Comparison of ENCODE assay signal across 3 cellular contexts in genomic region chr16:8803733-8804132, GRCh38. TPM values are rescaled to one million over a fixed set of nuclear protein-coding genes. Genes with fewer than 3 reads are reported as not detected.
DNase-seq lines count a peak whose midpoint lies in the region; ATAC-seq, FAIRE-seq and TF ChIP-seq lines count a peak whose summit lies in the region.
"Not testable (repeated sequence)": the region's sequence is repeated elsewhere in the genome, so short reads cannot be mapped to it uniquely, and the experiment has no call there.

No MANE protein-coding gene starts in this region.

- ATAC-seq in K562, HepG2: not testable (repeated sequence)

- H3K4me2 ChIP-seq in K562 (ENCODE audit: insufficient read depth, low read length); HepG2 (ENCODE audit: low read depth, low read length): not testable (repeated sequence)

- POLR2A ChIA-PET in activated CD4-positive, alpha-beta memory T cell treated with anti-CD3 and anti-CD28 coated beads, Interleukin-2, amount 10 ng/mL, durations not matched to agents 7 days and 5 days (lab: Charles Lee) = interaction anchor here (1.1 kb wide), 1 partner anchor 13 kb away, joined by 4 read pairs; no protein-coding TSS in a partner anchor
- POLR2A ChIA-PET in K562 (lab: Yijun Ruan, JAX) (interaction anchor here (0.7 to 1.0 kb wide), 2 partner anchors 72 to 95 kb away, joined by 3 read pairs; no protein-coding TSS in a partner anchor), HepG2 (lab: Yijun Ruan, JAX) (interaction anchor here (0.7 kb wide), 1 partner anchor 47 kb away, joined by 3 read pairs; no protein-coding TSS in a partner anchor)

- H3K4me3 ChIP-seq in K562; HepG2 (replicated peaks in 1 of 3; ENCODE audit: insufficient read depth in 1 of 3, low read depth in 2 of 3, low read length in 3 of 3): not testable (repeated sequence)

- H3K27ac ChIP-seq in K562 (ENCODE audit: extremely low read depth, low read depth, low read length); HepG2 (ENCODE audit: extremely low read length, insufficient read depth, low read length): not testable (repeated sequence)

- H3K9me3 ChIP-seq in K562 (replicated peaks; ENCODE audit: control insufficient read depth, insufficient read depth, low read depth, low read length); HepG2 (ENCODE audit: low read length): not testable (repeated sequence)

- H3K36me3 Mint-ChIP-seq in activated CD4-positive, alpha-beta memory T cell treated with anti-CD3 and anti-CD28 coated beads, Interleukin-2, amount 10 ng/mL, durations not matched to agents 7 days and 5 days (ENCODE audit: low read depth) = peaks cover 62% of the 10 kb centered on the region

- peaks cover 48% of the 10 kb centered on the region for H3K79me2 ChIP-seq in K562 (ENCODE audit: control insufficient read depth, insufficient read depth, low read length)
- H3K79me2 ChIP-seq in HepG2 (ENCODE audit: insufficient read depth, low read length) = peaks cover 57% of the 10 kb centered on the region

- not testable (repeated sequence) for H3K4me1 ChIP-seq in K562 (replicated peaks in 1 of 2; ENCODE audit: control insufficient read depth in 2 of 2, insufficient read depth in 2 of 2, low read length in 2 of 2)
- peaks cover 27% of the 10 kb centered on the region for H3K4me1 ChIP-seq in HepG2 (ENCODE audit: insufficient read depth, low read length)

- CTCF ChIA-PET in activated CD4-positive, alpha-beta memory T cell treated with anti-CD3 and anti-CD28 coated beads, Interleukin-2, amount 10 ng/mL, durations not matched to agents 7 days and 5 days (lab: Charles Lee); K562 (lab: Yijun Ruan, JAX; ENCODE audit: low intra/inter-chr PET ratio); HepG2 (lab: Yijun Ruan, JAX; ENCODE audit: low intra/inter-chr PET ratio, low total read pairs): not testable (repeated sequence)

- H3K9me1 ChIP-seq in K562 (ENCODE audit: control insufficient read depth, insufficient read depth, low read length) = not testable (repeated sequence)

- H3K27me3 ChIP-seq in K562 (ENCODE audit: control insufficient read depth in 2 of 2, insufficient read depth in 2 of 2, low read length in 2 of 2); HepG2 (ENCODE audit: control insufficient read depth in 1 of 2, insufficient read depth in 2 of 2, low read length in 2 of 2): not testable (repeated sequence)

- not testable (repeated sequence) for H3K9me3 Mint-ChIP-seq in activated CD4-positive, alpha-beta memory T cell treated with anti-CD3 and anti-CD28 coated beads, Interleukin-2, amount 10 ng/mL, durations not matched to agents 7 days and 5 days

- not testable (repeated sequence) for H3K4me3 Mint-ChIP-seq in activated CD4-positive, alpha-beta memory T cell treated with anti-CD3 and anti-CD28 coated beads, Interleukin-2, amount 10 ng/mL, durations not matched to agents 7 days and 5 days

- H3K36me3 ChIP-seq in K562 (ENCODE audit: control insufficient read depth, insufficient read depth, low read length) (peaks cover 98% of the 10 kb centered on the region), HepG2 (replicated peaks in 1 of 2; ENCODE audit: control insufficient read depth in 1 of 2, insufficient read depth in 2 of 2, low read length in 2 of 2) (peaks cover 41 to 79% of the 10 kb centered on the region in 2 experiments)

- H4K20me1 ChIP-seq in K562 (replicated peaks; ENCODE audit: control insufficient read depth, insufficient read depth, low read length) = not testable (repeated sequence)
- H4K20me1 ChIP-seq in HepG2 (ENCODE audit: insufficient read depth, low read length) = peaks cover 15% of the 10 kb centered on the region

- not testable (repeated sequence) for H3K9ac ChIP-seq in K562 (ENCODE audit: insufficient read depth in 1 of 2, low read depth in 2 of 2, low read length in 2 of 2); HepG2 (ENCODE audit: insufficient read depth, low read depth, low read length)

- not testable (repeated sequence) for TF ChIP-seq EP300 in K562 (IDR thresholded peaks at IDR 0.05; ENCODE audit: low read length); HepG2 (IDR thresholded peaks at IDR 0.05; ENCODE audit: low read depth in 2 of 2, low read length in 2 of 2); HepG2 (CRISPR knock-in tag; IDR thresholded peaks at IDR 0.05; ENCODE audit: borderline replicate concordance)

- FAIRE-seq in K562 (lab: Jason Lieb, UNC); HepG2 (lab: Jason Lieb, UNC): not testable (repeated sequence)

- not testable (repeated sequence) for TF ChIP-seq RAD21 in K562 (CRISPR knock-in tag; conservative IDR thresholded peaks at IDR 0.05 in 1 of 2, IDR thresholded peaks at IDR 0.05 in 1 of 2); HepG2 (CRISPR knock-in tag; IDR thresholded peaks at IDR 0.05)

- not testable (repeated sequence) for BruUV-seq in K562 (replicated peaks; lab: Mats Ljungman, UMichigan); HepG2 (replicated peaks; lab: Mats Ljungman, UMichigan)

- not testable (repeated sequence) for H2AFZ ChIP-seq in K562 (ENCODE audit: low read depth, low read length); HepG2 (ENCODE audit: low read length)

- not testable (repeated sequence) for DNase-seq in activated CD4-positive, alpha-beta memory T cell treated with anti-CD3 and anti-CD28 coated beads, Interleukin-2, amount 10 ng/mL, durations not matched to agents 7 days and 5 days; K562 (ENCODE audit: extremely low read depth in 1 of 4, low spot score in 3 of 4); HepG2 (ENCODE audit: low spot score)

- peaks cover 20% of the 10 kb centered on the region for H3K4me1 Mint-ChIP-seq in activated CD4-positive, alpha-beta memory T cell treated with anti-CD3 and anti-CD28 coated beads, Interleukin-2, amount 10 ng/mL, durations not matched to agents 7 days and 5 days

- not testable (repeated sequence) for H3K27me3 Mint-ChIP-seq in activated CD4-positive, alpha-beta memory T cell treated with anti-CD3 and anti-CD28 coated beads, Interleukin-2, amount 10 ng/mL, durations not matched to agents 7 days and 5 days

- not testable (repeated sequence) for TF ChIP-seq CTCF in K562 (IDR thresholded peaks at IDR 0.05 in 2 of 3, conservative IDR thresholded peaks at IDR 0.05 in 1 of 3; ENCODE audit: insufficient read depth in 2 of 3, low read depth in 1 of 3, low read length in 3 of 3); HepG2 (CRISPR knock-in tag; IDR thresholded peaks at IDR 0.05)

- WGBS in K562 (ENCODE audit: insufficient coverage, low coverage, missing lambda C conversion rate) = 92% methylated on average over 11 of the region's 12 CpGs
- 97% methylated on average over 12 of the region's 12 CpGs for WGBS in HepG2 (ENCODE audit: low lambda C conversion rate)

- peak overlapping the region; percentile 35 for H3K27ac Mint-ChIP-seq in activated CD4-positive, alpha-beta memory T cell treated with anti-CD3 and anti-CD28 coated beads, Interleukin-2, amount 10 ng/mL, durations not matched to agents 7 days and 5 days

- TF ChIP-seq POLR2A in K562 (conservative IDR thresholded peaks at IDR 0.05); HepG2 (IDR thresholded peaks at IDR 0.05; ENCODE audit: insufficient read depth in 1 of 2, low read depth in 2 of 2, low read length in 2 of 2): not testable (repeated sequence)

- intact Hi-C loops in K562 (cut with micrococcal nuclease); HepG2 (cut with micrococcal nuclease; ENCODE audit: unreplicated experiment): not testable (repeated sequence)

- in situ Hi-C loops in K562 (cut with MboI); HepG2 (cut with HindIII; ENCODE audit: extremely low pct_ligation_motif_present, low pct_unique_long_range_greater_than_20kb): not testable (repeated sequence)

RNA-seq across cellular contexts. Expression of gene PMM2, which starts 6.1 kb away (rescaled TPM):
- 10 to 100 TPM; 41.7 to 41.8 TPM for total RNA-seq in activated CD4-positive, alpha-beta memory T cell treated with anti-CD3 and anti-CD28 coated beads, Interleukin-2, amount 10 ng/mL, durations not matched to agents 7 days and 5 days
- total RNA-seq in K562 (2011; cell fraction: chromatin; rRNA removed; ENCODE audit: low replicate concordance) = 104 and 130 TPM in 2 replicates
- 64.9 and 66.9 TPM in 2 replicates for total RNA-seq in K562 (2011; cell fraction: nucleolus; rRNA removed)
- total RNA-seq in K562 (2011; cell fraction: nucleoplasm; rRNA removed) = 106 and 149 TPM in 2 replicates
- 17.8 and 30.4 TPM in 2 replicates for total RNA-seq in K562 (2014; rRNA removed)
- total RNA-seq in K562 (2014; rRNA removed; fragmentation: Illumina TruSeq; extraction: Trizol) = 29.8 and 33.9 TPM in 2 replicates
- total RNA-seq in K562 (2015; rRNA removed; fragmentation: Illumina TruSeq; extraction: Trizol) = 37.6 and 42.7 TPM in 2 replicates
- total RNA-seq in K562 (2021) = 28.9 and 32.0 TPM in 2 replicates
- 16.3 and 21.1 TPM in 2 replicates for polyA plus RNA-seq in K562 (2011; rRNA removed)
- polyA plus RNA-seq in K562 (2011; cell fraction: cytosol; rRNA removed) = 11.9 and 14.4 TPM in 2 replicates
- 24.1 and 29.4 TPM in 2 replicates for polyA plus RNA-seq in K562 (2011; cell fraction: nucleus; rRNA removed)
- 20.8 and 23.0 TPM in 2 replicates for polyA plus RNA-seq in K562 (2012)
- polyA plus RNA-seq in K562 (2014; fragmentation: Illumina TruSeq; extraction: Trizol) = 27.2 and 34.0 TPM in 2 replicates
- 1 to 10 TPM; 5.6 to 7.8 TPM for polyA plus RNA-seq in K562 (2014; fragmentation: Nextera tagmentation; extraction: Ambion mirVana)
- 25.9 and 27.1 TPM in 2 replicates for polyA plus RNA-seq in K562 (2014; rRNA removed)
- 18.4 and 27.8 TPM in 2 replicates for polyA minus RNA-seq in K562 (2011; rRNA and poly(A)+ RNA removed)
- 10.2 and 16.6 TPM in 2 replicates for polyA minus RNA-seq in K562 (2011; cell fraction: cytosol; rRNA and poly(A)+ RNA removed)
- polyA minus RNA-seq in K562 (2011; cell fraction: nucleus; rRNA and poly(A)+ RNA removed) = 22.2 and 42.1 TPM in 2 replicates
- 93.7 and 100 TPM in 2 replicates for total RNA-seq in HepG2 (2016; rRNA removed; fragmentation: Illumina TruSeq; extraction: Trizol)
- total RNA-seq in HepG2 (2016; cell fraction: cytosol; rRNA removed; fragmentation: Illumina TruSeq; extraction: Trizol; ENCODE audit: low read depth) = 13.5 and 14.5 TPM in 2 replicates
- 86.4 and 94.6 TPM in 2 replicates for total RNA-seq in HepG2 (2016; cell fraction: insoluble cytoplasmic fraction; rRNA removed; fragmentation: Illumina TruSeq; extraction: Trizol)
- total RNA-seq in HepG2 (2016; cell fraction: membrane; rRNA removed; fragmentation: Illumina TruSeq; extraction: Trizol) = 34.1 and 38.1 TPM in 2 replicates
- total RNA-seq in HepG2 (2016; cell fraction: nucleus; rRNA removed; fragmentation: Illumina TruSeq; extraction: Trizol) = 95.2 and 107 TPM in 2 replicates
- 50.5 and 52.2 TPM in 2 replicates for polyA plus RNA-seq in HepG2 (2011; rRNA removed)
- polyA plus RNA-seq in HepG2 (2011; cell fraction: cytosol; rRNA removed) = 38.6 and 40.1 TPM in 2 replicates
- 58.3 and 59.2 TPM in 2 replicates for polyA plus RNA-seq in HepG2 (2011; cell fraction: nucleus; rRNA removed)
- 46.5 and 55.2 TPM in 2 replicates for polyA plus RNA-seq in HepG2 (2012)
- 9.4 and 10.2 TPM in 2 replicates for polyA plus RNA-seq in HepG2 (2016; cell fraction: cytosol; fragmentation: Illumina TruSeq; extraction: Trizol; ENCODE audit: low read depth)
- 85.4 and 97.6 TPM in 2 replicates for polyA plus RNA-seq in HepG2 (2016; cell fraction: insoluble cytoplasmic fraction; fragmentation: Illumina TruSeq; extraction: Trizol; ENCODE audit: low read depth)
- polyA plus RNA-seq in HepG2 (2016; cell fraction: membrane; fragmentation: Illumina TruSeq; extraction: Trizol; ENCODE audit: low read depth) = 26.6 and 29.3 TPM in 2 replicates
- 91.3 and 91.5 TPM in 2 replicates for polyA plus RNA-seq in HepG2 (2016; cell fraction: nucleus; fragmentation: Illumina TruSeq; extraction: Trizol; ENCODE audit: insufficient read depth, low read depth)
- polyA minus RNA-seq in HepG2 (2011; rRNA and poly(A)+ RNA removed; ENCODE audit: low replicate concordance) = 21.7 and 40.5 TPM in 2 replicates
- 18.1 and 22.2 TPM in 2 replicates for polyA minus RNA-seq in HepG2 (2011; cell fraction: cytosol; rRNA and poly(A)+ RNA removed)
- 126 and 133 TPM in 2 replicates for polyA minus RNA-seq in HepG2 (2011; cell fraction: nucleus; rRNA and poly(A)+ RNA removed)

RNA-seq across cellular contexts. Expression of gene TMEM186, which starts 6.3 kb away (rescaled TPM):
- total RNA-seq in activated CD4-positive, alpha-beta memory T cell treated with anti-CD3 and anti-CD28 coated beads, Interleukin-2, amount 10 ng/mL, durations not matched to agents 7 days and 5 days = 10 to 100 TPM; 12.2 to 12.6 TPM
- total RNA-seq in K562 (2011; cell fraction: chromatin; rRNA removed; ENCODE audit: low replicate concordance) = 12.4 and 19.3 TPM in 2 replicates
- 17.0 and 19.2 TPM in 2 replicates for total RNA-seq in K562 (2011; cell fraction: nucleolus; rRNA removed)
- 21.9 and 24.2 TPM in 2 replicates for total RNA-seq in K562 (2011; cell fraction: nucleoplasm; rRNA removed)
- total RNA-seq in K562 (2014; rRNA removed) = 10.1 and 11.2 TPM in 2 replicates
- total RNA-seq in K562 (2014; rRNA removed; fragmentation: Illumina TruSeq; extraction: Trizol) = 13.1 and 15.4 TPM in 2 replicates
- 10.1 and 11.0 TPM in 2 replicates for total RNA-seq in K562 (2015; rRNA removed; fragmentation: Illumina TruSeq; extraction: Trizol)
- total RNA-seq in K562 (2021) = 17.8 TPM in 2 replicates
- 14.9 and 16.4 TPM in 2 replicates for polyA plus RNA-seq in K562 (2011; rRNA removed)
- polyA plus RNA-seq in K562 (2011; cell fraction: cytosol; rRNA removed) = 15.7 and 17.1 TPM in 2 replicates
- polyA plus RNA-seq in K562 (2011; cell fraction: nucleus; rRNA removed) = 14.9 and 17.5 TPM in 2 replicates
- polyA plus RNA-seq in K562 (2012) = 15.0 and 20.4 TPM in 2 replicates
- 16.2 and 19.7 TPM in 2 replicates for polyA plus RNA-seq in K562 (2014; fragmentation: Illumina TruSeq; extraction: Trizol)
- polyA plus RNA-seq in K562 (2014; fragmentation: Nextera tagmentation; extraction: Ambion mirVana) = 10 to 100 TPM; 27.3 to 33.4 TPM
- polyA plus RNA-seq in K562 (2014; rRNA removed) = 17.3 and 18.5 TPM in 2 replicates
- 12.7 and 13.4 TPM in 2 replicates for polyA minus RNA-seq in K562 (2011; rRNA and poly(A)+ RNA removed)
- 4.6 and 4.8 TPM in 2 replicates for polyA minus RNA-seq in K562 (2011; cell fraction: cytosol; rRNA and poly(A)+ RNA removed)
- polyA minus RNA-seq in K562 (2011; cell fraction: nucleus; rRNA and poly(A)+ RNA removed) = 4.3 and 8.0 TPM in 2 replicates
- total RNA-seq in HepG2 (2016; rRNA removed; fragmentation: Illumina TruSeq; extraction: Trizol) = 19.2 and 19.3 TPM in 2 replicates
- 4.9 and 5.3 TPM in 2 replicates for total RNA-seq in HepG2 (2016; cell fraction: cytosol; rRNA removed; fragmentation: Illumina TruSeq; extraction: Trizol; ENCODE audit: low read depth)
- 18.1 and 21.2 TPM in 2 replicates for total RNA-seq in HepG2 (2016; cell fraction: insoluble cytoplasmic fraction; rRNA removed; fragmentation: Illumina TruSeq; extraction: Trizol)
- 9.4 TPM in 2 replicates for total RNA-seq in HepG2 (2016; cell fraction: membrane; rRNA removed; fragmentation: Illumina TruSeq; extraction: Trizol)
- total RNA-seq in HepG2 (2016; cell fraction: nucleus; rRNA removed; fragmentation: Illumina TruSeq; extraction: Trizol) = 10.8 and 14.1 TPM in 2 replicates
- 16.2 and 16.6 TPM in 2 replicates for polyA plus RNA-seq in HepG2 (2011; rRNA removed)
- 17.9 and 19.7 TPM in 2 replicates for polyA plus RNA-seq in HepG2 (2011; cell fraction: cytosol; rRNA removed)
- polyA plus RNA-seq in HepG2 (2011; cell fraction: nucleus; rRNA removed) = 7.4 and 11.7 TPM in 2 replicates
- 19.9 and 20.0 TPM in 2 replicates for polyA plus RNA-seq in HepG2 (2012)
- polyA plus RNA-seq in HepG2 (2016; cell fraction: cytosol; fragmentation: Illumina TruSeq; extraction: Trizol; ENCODE audit: low read depth) = 4.0 and 4.6 TPM in 2 replicates
- 23.9 and 26.4 TPM in 2 replicates for polyA plus RNA-seq in HepG2 (2016; cell fraction: insoluble cytoplasmic fraction; fragmentation: Illumina TruSeq; extraction: Trizol; ENCODE audit: low read depth)
- polyA plus RNA-seq in HepG2 (2016; cell fraction: membrane; fragmentation: Illumina TruSeq; extraction: Trizol; ENCODE audit: low read depth) = 8.6 and 8.7 TPM in 2 replicates
- polyA plus RNA-seq in HepG2 (2016; cell fraction: nucleus; fragmentation: Illumina TruSeq; extraction: Trizol; ENCODE audit: insufficient read depth, low read depth) = 25.3 and 26.3 TPM in 2 replicates
- 14.0 and 14.7 TPM in 2 replicates for polyA minus RNA-seq in HepG2 (2011; rRNA and poly(A)+ RNA removed; ENCODE audit: low replicate concordance)
- 4.7 and 5.1 TPM in 2 replicates for polyA minus RNA-seq in HepG2 (2011; cell fraction: cytosol; rRNA and poly(A)+ RNA removed)
- 5.2 and 6.5 TPM in 2 replicates for polyA minus RNA-seq in HepG2 (2011; cell fraction: nucleus; rRNA and poly(A)+ RNA removed)
